Comparison of ENCODE assay signal across 12 cellular contexts in genomic region chr3:129890125-129890524, GRCh38. TPM values are rescaled to one million over a fixed set of nuclear protein-coding genes. Genes with fewer than 3 reads are reported as not detected.
A peak's percentile ranks its signal among the peaks of the same experiment; 100 is the strongest.
DNase-seq lines count a peak whose midpoint lies in the region; TF ChIP-seq lines count a peak whose summit lies in the region.
"Had no signal": no experiment of that assay in that cellular context is flagged by ENCODE, and none has a peak within 500 bp of the region (broad histone marks: within the 10 kb centered on the region; RNA-seq: fewer than 3 reads in every experiment).

No MANE protein-coding gene starts in this region.

- no peaks in the 10 kb centered on the region for H3K9me3 ChIP-seq in transverse colon
- H3K9me3 ChIP-seq: adrenal gland had no signal

- peaks cover 7% of the 10 kb centered on the region for H3K36me3 Mint-ChIP-seq in activated CD4-positive, alpha-beta T cell treated with anti-CD3 and anti-CD28 coated beads, Interleukin-2, amount 10 ng/mL, durations not matched to agents 7 days and 5 days (ENCODE audit: low read depth)

- H3K4me3 ChIP-seq in transverse colon = no peak overlapping the region
- H3K4me3 ChIP-seq: adrenal gland, skin epidermis had no signal

- CTCF ChIA-PET in activated CD4-positive, alpha-beta T cell treated with anti-CD3 and anti-CD28 coated beads, Interleukin-2, amount 10 ng/mL, durations not matched to agents 7 days and 5 days (lab: Charles Lee) = interaction anchor here (0.6 to 0.7 kb wide), 2 partner anchors 29 to 64 kb away, joined by 3 to 7 read pairs; no protein-coding TSS in a partner anchor

- 82% methylated on average over 2 of the region's 2 CpGs; no CpG with 5 or more reads in 1 of the 2 donors for WGBS in transverse colon (ENCODE audit: low coverage in 1 of 2), 2 donors

- H3K27me3 Mint-ChIP-seq in activated CD4-positive, alpha-beta T cell treated with anti-CD3 and anti-CD28 coated beads, Interleukin-2, amount 10 ng/mL, durations not matched to agents 7 days and 5 days = no peaks in the 10 kb centered on the region

- H3K27ac Mint-ChIP-seq in activated CD4-positive, alpha-beta T cell treated with anti-CD3 and anti-CD28 coated beads, Interleukin-2, amount 10 ng/mL, durations not matched to agents 7 days and 5 days = peak overlapping the region; percentile 36

- no peak overlapping the region for H3K4me3 Mint-ChIP-seq in activated CD4-positive, alpha-beta T cell treated with anti-CD3 and anti-CD28 coated beads, Interleukin-2, amount 10 ng/mL, durations not matched to agents 7 days and 5 days

- no peaks in the 10 kb centered on the region for H3K27me3 ChIP-seq in transverse colon
- H3K27me3 ChIP-seq: adrenal gland had no signal

- TF ChIP-seq POLR2A in transverse colon (IDR thresholded peaks at IDR 0.05) = no peak

- peak overlapping the region; percentile 45 to 98 (median 54) for H3K27ac ChIP-seq in transverse colon
- H3K27ac ChIP-seq: C4-2B had no signal

- no peak for TF ChIP-seq EP300 in transverse colon (IDR thresholded peaks at IDR 0.05; ENCODE audit: low read depth)

- intact Hi-C loops in transverse colon (cut with DNase I; ENCODE audit: low total_unique reads) = no loop called here

- in situ Hi-C loops in transverse colon (cut with MboI; ENCODE audit: low pct_ligation_motif_present in 1 of 4, low pct_unique_long_range_greater_than_20kb in 1 of 4, low sequenced_read_pairs in 3 of 4) = no loop called here

- H3K9me3 Mint-ChIP-seq in activated CD4-positive, alpha-beta T cell treated with anti-CD3 and anti-CD28 coated beads, Interleukin-2, amount 10 ng/mL, durations not matched to agents 7 days and 5 days = no peaks in the 10 kb centered on the region

- H3K4me1 Mint-ChIP-seq in activated CD4-positive, alpha-beta T cell treated with anti-CD3 and anti-CD28 coated beads, Interleukin-2, amount 10 ng/mL, durations not matched to agents 7 days and 5 days = peaks cover 37% of the 10 kb centered on the region

- no peak for TF ChIP-seq CTCF in transverse colon (IDR thresholded peaks at IDR 0.05)

- DNase-seq in activated CD4-positive, alpha-beta T cell treated with anti-CD3 and anti-CD28 coated beads, Interleukin-2, amount 10 ng/mL, durations not matched to agents 7 days and 5 days = peak; percentile 22
- no peak for DNase-seq in activated CD4-positive, alpha-beta T cell treated with anti-CD3 and anti-CD28 coated beads for 48 hours
- DNase-seq in NCI-H748 treated with DMSO at 0.1 percent for 48 hours (lab: John Stamatoyannopoulos, UW) = peak; percentile 12
- DNase-seq in dermis microvascular lymphatic vessel endothelial cell (ENCODE audit: low read depth in 2 of 2) = peak; percentile 74 to 86
- no peak for DNase-seq in transverse colon
- DNase-seq in NK-92 (lab: John Stamatoyannopoulos, UW; ENCODE audit: unreplicated experiment) = no peak
- no peak for DNase-seq in C1 segment of cervical spinal cord (lab: John Stamatoyannopoulos, UW)
- DNase-seq in retina = no peak
- DNase-seq: adrenal gland, substantia nigra had no signal

- H3K4me1 ChIP-seq in transverse colon = peaks cover 21 to 37% (median 31%) of the 10 kb centered on the region in 4 donors

- no peaks in the 10 kb centered on the region for H3K36me3 ChIP-seq in transverse colon
- H3K36me3 ChIP-seq: adrenal gland had no signal

- POLR2A ChIA-PET in activated CD4-positive, alpha-beta T cell treated with anti-CD3 and anti-CD28 coated beads, Interleukin-2, amount 10 ng/mL, durations not matched to agents 7 days and 5 days (lab: Charles Lee) = no interaction called here

RNA-seq across cellular contexts. Expression of gene TMCC1, which starts 3.4 kb away (rescaled TPM):
- 10 to 100 TPM; 14.9 to 18.7 TPM for total RNA-seq in activated CD4-positive, alpha-beta T cell treated with anti-CD3 and anti-CD28 coated beads, Interleukin-2, amount 10 ng/mL, durations not matched to agents 7 days and 5 days
- total RNA-seq in dermis microvascular lymphatic vessel endothelial cell = 23.0 and 34.7 TPM in 2 replicates
- 10 to 100 TPM in 3 of 4 donors, 1 to 10 TPM in 1; 4.1 to 21.8 (median 14.5) TPM for total RNA-seq in transverse colon

Comparison
In these comparisons a context has a peak if more than half of its experiments do, and no peak if none do; other contexts are left out.
1. DNase-seq: peak in activated CD4-positive, alpha-beta T cell treated with anti-CD3 and anti-CD28 coated beads, Interleukin-2, amount 10 ng/mL, durations not matched to agents 7 days and 5 days (single experiment), NCI-H748 treated with DMSO at 0.1 percent for 48 hours (single experiment) and dermis microvascular lymphatic vessel endothelial cell (2 of 2); none in activated CD4-positive, alpha-beta T cell treated with anti-CD3 and anti-CD28 coated beads for 48 hours (single experiment), transverse colon (single experiment), NK-92 (single experiment), C1 segment of cervical spinal cord (0 of 14) and retina (single experiment).